ENCODE assay signal across 23 cellular contexts in the genomic region with DNA sequence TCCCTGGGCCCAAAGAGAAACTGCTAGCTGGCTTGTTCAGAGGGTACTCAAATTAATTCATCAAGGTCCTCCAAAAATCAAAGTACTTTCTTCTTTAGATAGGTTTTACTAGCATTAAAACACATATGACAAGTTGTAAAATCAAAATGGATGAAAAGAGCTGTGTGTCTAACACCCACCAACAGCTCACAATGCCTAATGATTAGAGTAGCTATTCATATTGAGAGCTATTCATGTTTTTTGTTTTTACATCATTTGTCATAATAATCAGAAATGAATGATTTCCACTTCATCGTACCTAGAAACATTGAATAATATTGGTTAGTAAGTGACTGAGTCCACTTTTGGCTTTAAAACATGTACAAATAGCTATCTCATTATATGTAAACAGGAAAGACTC.
DNase-seq lines count a peak whose midpoint lies in the region; ATAC-seq, FAIRE-seq and TF ChIP-seq lines count a peak whose summit lies in the region.
"Had no signal": no experiment of that assay in that cellular context is flagged by ENCODE, and none has a peak within 500 bp of the region (broad histone marks: within the 10 kb centered on the region; RNA-seq: fewer than 3 reads in every experiment).

No MANE protein-coding gene starts in this region.

- no peak overlapping the region for H3K4me3 ChIP-seq in GM12878
- H3K4me3 ChIP-seq: BLaER1 had no signal

- 5% methylated on average over 1 of the region's 1 CpG for WGBS in GM12878 (ENCODE audit: insufficient coverage, insufficient replicate concordance, low lambda C conversion rate, missing lambda C conversion rate)

- no peaks in the 10 kb centered on the region for H3K9me3 ChIP-seq in GM12878 (replicated peaks; ENCODE audit: control insufficient read depth, insufficient read depth, low read length)
- H3K9me3 ChIP-seq: BE2C, BLaER1 had no signal

- H3K36me3 Mint-ChIP-seq in activated T-helper 17 cell treated with anti-CD3 and anti-CD28 coated beads, Interleukin-2, amount 50 U/mL, for 72 hours (ENCODE audit: low read depth), result no peaks in the 10 kb centered on the region
- H3K36me3 Mint-ChIP-seq: CD4-positive, CD25-positive, alpha-beta regulatory T cell had no signal

- no TSS peak for BruUV-seq in GM12878 (replicated peaks; lab: Mats Ljungman, UMichigan)

- no peaks in the 10 kb centered on the region for H3K36me3 ChIP-seq in GM12878 (ENCODE audit: control insufficient read depth in 2 of 2, insufficient read depth in 2 of 2, low read length in 1 of 2)
- H3K36me3 ChIP-seq: BE2C, BLaER1 had no signal

- RAD21 ChIA-PET in GM12878 (lab: Charles Lee; ENCODE audit: unreplicated experiment), result interaction anchor here (1.5 kb wide), 1 partner anchor 37 kb away, joined by 3 read pairs; no protein-coding TSS in a partner anchor

- H3K27me3 ChIP-seq in GM12878 (replicated peaks in 1 of 2; ENCODE audit: control insufficient read depth in 2 of 2, insufficient read depth in 2 of 2, low read length in 1 of 2), result no peaks in the 10 kb centered on the region
- H3K27me3 ChIP-seq: BE2C, BLaER1 had no signal

- no peaks in the 10 kb centered on the region for H4K20me1 ChIP-seq in GM12878 (ENCODE audit: control insufficient read depth, insufficient read depth)
- H4K20me1 ChIP-seq: BLaER1 had no signal

- H3K27ac ChIP-seq in GM12878 (ENCODE audit: control insufficient read depth, insufficient read depth), result no peak overlapping the region
- H3K27ac ChIP-seq: BLaER1 had no signal

- in situ Hi-C loops in GM12878 (cut with MboI), result no loop called here

- SMC1A ChIA-PET in GM12878 (lab: Charles Lee; ENCODE audit: uncharacterized antibody, unreplicated experiment), result interaction anchor here (0.8 to 1.2 kb wide), 4 partner anchors 9 to 203 kb away, joined by 3 to 5 read pairs (median 3); no protein-coding TSS in a partner anchor

- no peaks in the 10 kb centered on the region for H3K79me2 ChIP-seq in GM12878 (ENCODE audit: control insufficient read depth, insufficient read depth, low read length)

- intact Hi-C loops in GM12878 (cut with micrococcal nuclease; ENCODE audit: unreplicated experiment), result no loop called here

- H3K4me3 Mint-ChIP-seq in activated T-helper 17 cell treated with anti-CD3 and anti-CD28 coated beads, Interleukin-2, amount 50 U/mL, for 72 hours, result no peak overlapping the region
- H3K4me3 Mint-ChIP-seq: CD14-positive monocyte; CD4-positive, alpha-beta memory T cell; CD4-positive, CD25-positive, alpha-beta regulatory T cell; CD8-positive, alpha-beta memory T cell had no signal

- H3K27me3 Mint-ChIP-seq in activated T-helper 17 cell treated with anti-CD3 and anti-CD28 coated beads, Interleukin-2, amount 50 U/mL, for 72 hours, result no peaks in the 10 kb centered on the region
- H3K27me3 Mint-ChIP-seq: CD4-positive, alpha-beta memory T cell; CD8-positive, alpha-beta memory T cell had no signal

- H3K9ac ChIP-seq in GM12878 (ENCODE audit: control insufficient read depth, insufficient read depth, low read length), result no peak overlapping the region
- H3K9ac ChIP-seq: BLaER1 had no signal

- no peak overlapping the region for H3K27ac Mint-ChIP-seq in activated T-helper 17 cell treated with anti-CD3 and anti-CD28 coated beads, Interleukin-2, amount 50 U/mL, for 72 hours
- H3K27ac Mint-ChIP-seq: CD14-positive monocyte; CD4-positive, alpha-beta memory T cell; CD4-positive, CD25-positive, alpha-beta regulatory T cell; CD8-positive, alpha-beta memory T cell had no signal

- H2AFZ ChIP-seq in GM12878 (ENCODE audit: control insufficient read depth, low read depth, low read length), result no peak overlapping the region

- no peak for TF ChIP-seq CTCF in D721Med (IDR thresholded peaks at IDR 0.05; ENCODE audit: insufficient read depth, missing control alignments)
- no peak for TF ChIP-seq CTCF in GM12878 (IDR thresholded peaks at IDR 0.05 in 2 of 3, conservative IDR thresholded peaks at IDR 0.05 in 1 of 3; ENCODE audit: control insufficient read depth in 2 of 3, extremely low read depth in 1 of 3, insufficient read depth in 1 of 3, low read depth in 3 of 3, low read length in 3 of 3)

- FAIRE-seq in D721Med (lab: Jason Lieb, UNC) (peak; percentile 67), GM12878 (lab: Jason Lieb, UNC) (peak; percentile 57)
- FAIRE-seq: GM12891, GM19239 had no signal

- H3K4me1 Mint-ChIP-seq in activated T-helper 17 cell treated with anti-CD3 and anti-CD28 coated beads, Interleukin-2, amount 50 U/mL, for 72 hours, result no peaks in the 10 kb centered on the region
- H3K4me1 Mint-ChIP-seq: CD4-positive, alpha-beta memory T cell; CD8-positive, alpha-beta memory T cell had no signal

- no peaks in the 10 kb centered on the region for H3K9me3 Mint-ChIP-seq in activated T-helper 17 cell treated with anti-CD3 and anti-CD28 coated beads, Interleukin-2, amount 50 U/mL, for 72 hours
- H3K9me3 Mint-ChIP-seq: CD4-positive, alpha-beta memory T cell; CD8-positive, alpha-beta memory T cell had no signal

- POLR2A ChIA-PET in GM12878 (lab: Charles Lee), result interaction anchor here (0.5 kb wide), 1 partner anchor 26 kb away, joined by 3 read pairs; no protein-coding TSS in a partner anchor

- no peak for DNase-seq in D721Med (ENCODE audit: insufficient read length, low spot score)
- DNase-seq in GM12878 (ENCODE audit: low read depth, low spot score), result no peak
- no peak for DNase-seq in GM19240 (ENCODE audit: insufficient read length, low spot score)
- no peak for DNase-seq in middle frontal gyrus (ENCODE audit: extremely low spot score, low spot score)
- DNase-seq in DMS153 treated with DMSO at 0.1 percent for 48 hours (lab: John Stamatoyannopoulos, UW; ENCODE audit: unreplicated experiment), result no peak
- DNase-seq: 8988T; ACHN; BE2C; C1 segment of cervical spinal cord; CD4-positive, alpha-beta memory T cell; CD4-positive, CD25-positive, alpha-beta regulatory T cell; CD8-positive, alpha-beta memory T cell; COR-L47; DMS53; DMS79; DND-41; EL; GDM1 had no signal

- peak; percentile 28 for ATAC-seq in activated T-helper 17 cell treated with anti-CD3 and anti-CD28 coated beads, Interleukin-2, amount 50 U/mL, for 72 hours (replicated peaks)
- ATAC-seq in GM12878, result no peak

- TF ChIP-seq RAD21 in GM12878 (IDR thresholded peaks at IDR 0.05; ENCODE audit: insufficient read depth, low read depth, low read length), result no peak

- H3K4me2 ChIP-seq in GM12878 (ENCODE audit: control insufficient read depth, insufficient read depth), result no peak overlapping the region
- H3K4me2 ChIP-seq: BLaER1 had no signal

- TF ChIP-seq EP300 in GM12878 (IDR thresholded peaks at IDR 0.05; ENCODE audit: borderline replicate concordance in 1 of 2, control insufficient read depth in 1 of 2, low read depth in 2 of 2, low read length in 2 of 2), result no peak

- CTCF ChIA-PET in GM12878 (lab: Yijun Ruan, JAX), result interaction anchor here (1.1 kb wide), 1 partner anchor 8 kb away, joined by 4 read pairs; no protein-coding TSS in a partner anchor

- TF ChIP-seq POLR2A in GM12878 (IDR thresholded peaks at IDR 0.05; ENCODE audit: low read depth, low read length), result no peak

- H3K4me1 ChIP-seq in GM12878 (ENCODE audit: control insufficient read depth, insufficient read depth, low read length), result no peaks in the 10 kb centered on the region
- H3K4me1 ChIP-seq: BE2C, BLaER1 had no signal

TF ChIP-seq in GM12878, 131 proteins besides CTCF, POLR2A, EP300 and RAD21 (continues in another document):
- no peak for TF ChIP-seq SMAD1 (IDR thresholded peaks at IDR 0.05; ENCODE audit: low read depth, partially characterized antibody)
- TF ChIP-seq PRDM15 (CRISPR knock-in tag; IDR thresholded peaks at IDR 0.05), result no peak
- no peak for TF ChIP-seq BRCA1 (IDR thresholded peaks at IDR 0.05; ENCODE audit: low read depth, low read length)
- no peak for TF ChIP-seq POLR2AphosphoS5 (IDR thresholded peaks at IDR 0.05; ENCODE audit: low read length)
- no peak for TF ChIP-seq PKNOX1 (IDR thresholded peaks at IDR 0.05)
